In genomic region chr20:59363094-59363493, GRCh38 we compare ENCODE assay signal across 13 cellular contexts.
DNase-seq lines count a peak whose midpoint lies in the region; TF ChIP-seq lines count a peak whose summit lies in the region.
"Had no signal": no experiment of that assay in that cellular context is flagged by ENCODE, and none has a peak within 500 bp of the region (broad histone marks: within the 10 kb centered on the region; RNA-seq: fewer than 3 reads in every experiment).

No MANE protein-coding gene starts in this region.

- H3K4me2 ChIP-seq in neural cell (ENCODE audit: low read length) (no peak overlapping the region), mammary epithelial cell (ENCODE audit: insufficient read depth, low read depth, low read length) (no peak overlapping the region)

- H3K9me2 ChIP-seq in neural cell (ENCODE audit: insufficient read depth, low read length) = no peaks in the 10 kb centered on the region

- H3K9me3 ChIP-seq in neural cell (ENCODE audit: low read length) = no peaks in the 10 kb centered on the region
- no peaks in the 10 kb centered on the region for H3K9me3 ChIP-seq in mammary epithelial cell (replicated peaks; ENCODE audit: insufficient read depth, low read length)

- H3K9ac ChIP-seq in neural cell (ENCODE audit: low read length) (no peak overlapping the region), mammary epithelial cell (ENCODE audit: insufficient read depth, low read length) (no peak overlapping the region)
- H3K9ac ChIP-seq: GM23248 had no signal

- dilution Hi-C loops in mammary epithelial cell (cut with HindIII; ENCODE audit: low sequenced_read_pairs) = no loop called here

- 77% methylated on average over 12 of the region's 12 CpGs for whole genome bisulfite sequencing in mammary epithelial cell (ENCODE audit: low coverage, missing lambda C conversion rate)

- no TSS peak for BruUV-seq in mammary epithelial cell (replicated peaks; lab: Mats Ljungman, UMichigan)

- no peaks in the 10 kb centered on the region for H3K79me2 ChIP-seq in neural cell (replicated peaks; ENCODE audit: insufficient read depth, low read length)
- H3K79me2 ChIP-seq in mammary epithelial cell (ENCODE audit: insufficient read depth, low read length) = no peaks in the 10 kb centered on the region

- in situ Hi-C loops in mammary epithelial cell (cut with MboI; ENCODE audit: low sequenced_read_pairs in 2 of 2) = no loop called here

- peak; percentile 22 for TF ChIP-seq EP300 in neural cell (conservative IDR thresholded peaks at IDR 0.05; ENCODE audit: poor library complexity, severe bottlenecking)

- DNase-seq in NCI-H2227 (lab: John Stamatoyannopoulos, UW; ENCODE audit: unreplicated experiment) (peak; percentile 76), ecto neural progenitor cell (ENCODE audit: low spot score) (peak; percentile 55), activated gamma-delta T cell (lab: John Stamatoyannopoulos, UW) (no peak), COLO668 (lab: John Stamatoyannopoulos, UW; ENCODE audit: unreplicated experiment) (no peak), GM19240 (ENCODE audit: insufficient read length, low spot score) (no peak), mammary epithelial cell (no peak)
- DNase-seq: C1 segment of cervical spinal cord; CD4-positive, alpha-beta T cell; DMS79; GM23248; H9 had no signal

- peak overlapping the region; percentile 32 for H3K27ac ChIP-seq in neural cell (ENCODE audit: low read length)
- no peak overlapping the region for H3K27ac ChIP-seq in mammary epithelial cell (ENCODE audit: insufficient read depth, low read depth, low read length)
- H3K27ac ChIP-seq: GM23248 had no signal

- intact Hi-C loops in mammary epithelial cell (cut with micrococcal nuclease) = no loop called here

- TF ChIP-seq RAD21 in neural cell (conservative IDR thresholded peaks at IDR 0.05) = no peak

- no peaks in the 10 kb centered on the region for H4K20me1 ChIP-seq in neural cell (ENCODE audit: insufficient read depth)
- H4K20me1 ChIP-seq in mammary epithelial cell (ENCODE audit: insufficient read depth, low read length) = no peaks in the 10 kb centered on the region

- H3F3A ChIP-seq in neural cell (ENCODE audit: insufficient read depth, low read length, poor library complexity, severe bottlenecking) = no peaks in the 10 kb centered on the region

- H3K4me1 ChIP-seq in mammary epithelial cell (ENCODE audit: insufficient read depth, low read length) = no peaks in the 10 kb centered on the region

- CTCF ChIA-PET in mammary epithelial cell (lab: Charles Lee; ENCODE audit: low non-redundant PET) = no interaction called here

- no peak overlapping the region for H3K4me3 ChIP-seq in neural cell (ENCODE audit: low read length)
- H3K4me3 ChIP-seq in mammary epithelial cell (replicated peaks in 1 of 3; ENCODE audit: insufficient read depth in 1 of 3, low read depth in 2 of 3, low read length in 3 of 3) = no peak overlapping the region
- H3K4me3 ChIP-seq: GM12878, GM23248 had no signal

- no peak overlapping the region for H2AFZ ChIP-seq in neural cell (ENCODE audit: low read depth, low read length)
- H2AFZ ChIP-seq in mammary epithelial cell (ENCODE audit: low read depth, low read length) = no peak overlapping the region
- H2AFZ ChIP-seq: GM23248 had no signal

- H3K27me3 ChIP-seq in neural cell (ENCODE audit: insufficient read depth, low read depth, low read length) (no peaks in the 10 kb centered on the region), mammary epithelial cell (ENCODE audit: insufficient read depth, low read length) (no peaks in the 10 kb centered on the region)

- H3K36me3 ChIP-seq in neural cell (ENCODE audit: insufficient read depth, low read length) (no peaks in the 10 kb centered on the region), mammary epithelial cell (ENCODE audit: insufficient read depth, low read length) (no peaks in the 10 kb centered on the region)

- TF ChIP-seq CTCF in neural cell (IDR thresholded peaks at IDR 0.05; ENCODE audit: poor library complexity, severe bottlenecking) (no peak), mammary epithelial cell (conservative IDR thresholded peaks at IDR 0.05 in 1 of 2, IDR thresholded peaks at IDR 0.05 in 1 of 2; ENCODE audit: extremely low read depth in 1 of 2, insufficient read depth in 1 of 2, low read depth in 1 of 2, low read length in 2 of 2) (no peak)

TF ChIP-seq in neural cell, 6 proteins besides CTCF, POLR2A, EP300 and RAD21:
- TF ChIP-seq TAF1 (IDR thresholded peaks at IDR 0.05; ENCODE audit: low read depth) = no peak
- no peak for TF ChIP-seq EZH2 (IDR thresholded peaks at IDR 0.05; ENCODE audit: borderline replicate concordance, insufficient read depth, low read length, poor library complexity, severe bottlenecking)
- TF ChIP-seq POLR2AphosphoS5 (IDR thresholded peaks at IDR 0.05) = peak; percentile 12
- TF ChIP-seq SMC3 (conservative IDR thresholded peaks at IDR 0.05; ENCODE audit: poor library complexity) = no peak

Comparison
In these comparisons a context has a peak if more than half of its experiments do, and no peak if none do; other contexts are left out.
1. DNase-seq: peak in NCI-H2227 (single experiment) and ecto neural progenitor cell (single experiment); none in activated gamma-delta T cell (single experiment), COLO668 (single experiment), GM19240 (single experiment) and mammary epithelial cell (single experiment).